26 cellular contexts compared by ENCODE assay signal in genomic region chrX:9144643-9145290, GRCh38.
DNase-seq lines count a peak whose midpoint lies in the region; ATAC-seq, FAIRE-seq and TF ChIP-seq lines count a peak whose summit lies in the region.
"Had no signal": no experiment of that assay in that cellular context is flagged by ENCODE, and none has a peak within 500 bp of the region (broad histone marks: within the 10 kb centered on the region; RNA-seq: fewer than 3 reads in every experiment).

No MANE protein-coding gene starts in this region.

- H3K27me3 Mint-ChIP-seq in CD14-positive monocyte (ENCODE audit: low read depth in 3 of 3) = peaks cover 17 to 50% (median 21%) of the 10 kb centered on the region in 3 donors
- H3K27me3 Mint-ChIP-seq in astrocyte (ENCODE audit: low read depth, unreplicated experiment) = no peaks in the 10 kb centered on the region
- H3K27me3 Mint-ChIP-seq in nephron progenitor cell (ENCODE audit: low read depth, poor library complexity) = no peaks in the 10 kb centered on the region

- H3K4me2 ChIP-seq in astrocyte (ENCODE audit: low read length) (no peak overlapping the region), PC-3 (ENCODE audit: low read length) (no peak overlapping the region)
- H3K4me2 ChIP-seq: neural progenitor cell, smooth muscle cell had no signal

- peak; percentile 13 for FAIRE-seq in astrocyte (lab: Jason Lieb, UNC)

- H3K27ac ChIP-seq in astrocyte (ENCODE audit: low read depth, low read length) = no peak overlapping the region
- H3K27ac ChIP-seq in PC-3 (ENCODE audit: low read length) = no peak overlapping the region
- H3K27ac ChIP-seq: ascending aorta, esophagus squamous epithelium, neural progenitor cell, tibial artery had no signal

- no peak overlapping the region for H2AFZ ChIP-seq in astrocyte (ENCODE audit: low read depth, low read length)
- no peak overlapping the region for H2AFZ ChIP-seq in PC-3 (ENCODE audit: low read length)
- H2AFZ ChIP-seq: neural progenitor cell had no signal

- H3K9me2 ChIP-seq in PC-3 (replicated peaks; ENCODE audit: low read length) = no peaks in the 10 kb centered on the region

- H3K4me1 Mint-ChIP-seq in CD14-positive monocyte (peaks cover 20% of the 10 kb centered on the region), astrocyte (ENCODE audit: low read depth, unreplicated experiment) (peaks cover 21% of the 10 kb centered on the region), nephron progenitor cell (peaks cover 58% of the 10 kb centered on the region)
- no peaks in the 10 kb centered on the region for H3K4me1 Mint-ChIP-seq in stimulated activated effector memory CD8-positive, alpha-beta T cell treated with anti-CD3 and anti-CD28 coated beads, Interleukin-12 subunit alpha, Interleukin-12 subunit beta, amount 100 ng/mL, for 72 hours

- no peak for TF ChIP-seq CTCF in CD14-positive monocyte (IDR thresholded peaks at IDR 0.05)
- TF ChIP-seq CTCF in astrocyte (IDR thresholded peaks at IDR 0.05; ENCODE audit: insufficient read depth, low read depth, low read length) = no peak
- TF ChIP-seq CTCF in nephron progenitor cell (IDR thresholded peaks at IDR 0.05) = no peak
- TF ChIP-seq CTCF in PC-3 (conservative IDR thresholded peaks at IDR 0.05; ENCODE audit: low read depth, low read length) = no peak

- H3K4me3 Mint-ChIP-seq in CD14-positive monocyte = peak overlapping the region in 1 of 2 donors; percentile 72
- no peak overlapping the region for H3K4me3 Mint-ChIP-seq in astrocyte (ENCODE audit: unreplicated experiment)
- H3K4me3 Mint-ChIP-seq in nephron progenitor cell = no peak overlapping the region
- H3K4me3 Mint-ChIP-seq in stimulated activated effector memory CD8-positive, alpha-beta T cell treated with anti-CD3 and anti-CD28 coated beads, Interleukin-12 subunit alpha, Interleukin-12 subunit beta, amount 100 ng/mL, for 72 hours = no peak overlapping the region
- H3K4me3 Mint-ChIP-seq: activated T-cell treated with anti-CD3 and anti-CD28 coated beads, Interleukin-2, amount 50 U/mL, for 24 hours; neural progenitor cell had no signal

- H4K20me1 ChIP-seq in astrocyte (ENCODE audit: insufficient read depth, low read length) = no peaks in the 10 kb centered on the region
- H4K20me1 ChIP-seq in PC-3 (ENCODE audit: low read length) = no peaks in the 10 kb centered on the region

- no TSS peak for BruUV-seq in PC-3 (replicated peaks; lab: Mats Ljungman, UMichigan)

- DNase-seq in CD14-positive monocyte (ENCODE audit: low spot score) (no peak), KBM-7 (peak; percentile 15), astrocyte (ENCODE audit: low read depth) (no peak), nephron progenitor cell (no peak), HEK293T (ENCODE audit: extremely low spot score) (no peak), PC-3 (no peak)
- DNase-seq in stimulated activated effector memory CD8-positive, alpha-beta T cell treated with anti-CD3 and anti-CD28 coated beads, Interleukin-12 subunit alpha, Interleukin-12 subunit beta, amount 100 ng/mL, for 72 hours (ENCODE audit: low spot score in 2 of 2) = no peak
- DNase-seq: activated naive CD4-positive, alpha-beta T cell treated with anti-CD3 and anti-CD28 coated beads, Interleukin-2, amount 50 U/mL, for 16 hours; activated T-cell treated with anti-CD3 and anti-CD28 coated beads, Interleukin-2, amount 50 U/mL, for 24 hours; Caco-2; effector memory CD4-positive, alpha-beta T cell; esophagus squamous epithelium; head of caudate nucleus; left ventricle myocardium superior; MM.1S; mucosa of descending colon; NCI-H1694 treated with DMSO at 0.1 percent for 48 hours; NCI-H226; RPMI8226; stimulated activated CD4-positive, alpha-beta T cell treated with anti-CD3 and anti-CD28 coated beads, Interleukin-2, amount 100 ng/mL, for 48 hours; stimulated activated naive CD8-positive, alpha-beta T cell treated with anti-CD3 and anti-CD28 coated beads, Interleukin-15, Interleukin-2, amounts not matched to agents 100 U/mL and 50 U/mL, for 24 hours; T-helper 9 cell; tibial artery had no signal

- H3K36me3 ChIP-seq in astrocyte (ENCODE audit: insufficient read depth, low read length) (no peaks in the 10 kb centered on the region), PC-3 (ENCODE audit: low read depth, low read length) (no peaks in the 10 kb centered on the region)
- H3K36me3 ChIP-seq: ascending aorta, esophagus squamous epithelium, neural progenitor cell, tibial artery had no signal

- no peak for ATAC-seq in PC-3
- ATAC-seq in stimulated activated effector memory CD8-positive, alpha-beta T cell treated with anti-CD3 and anti-CD28 coated beads, Interleukin-12 subunit alpha, Interleukin-12 subunit beta, amount 100 ng/mL, for 72 hours = no peak
- ATAC-seq: left ventricle myocardium superior; mucosa of descending colon; stimulated activated naive CD8-positive, alpha-beta T cell treated with anti-CD3 and anti-CD28 coated beads, Interleukin-15, Interleukin-2, amounts not matched to agents 100 U/mL and 50 U/mL, for 24 hours had no signal

- H3K9ac ChIP-seq in astrocyte (ENCODE audit: low read length) (no peak overlapping the region), PC-3 (ENCODE audit: low read length) (no peak overlapping the region)
- H3K9ac ChIP-seq: neural progenitor cell had no signal

- POLR2A ChIA-PET in HEK293T (lab: Yijun Ruan, JAX) = no interaction called here
- POLR2A ChIA-PET in PC-3 (lab: Charles Lee; ENCODE audit: unreplicated experiment) = no interaction called here

- no peaks in the 10 kb centered on the region for H3K9me3 ChIP-seq in astrocyte (ENCODE audit: insufficient read depth, low read depth, low read length)
- no peaks in the 10 kb centered on the region for H3K9me3 ChIP-seq in PC-3 (ENCODE audit: low read length)
- H3K9me3 ChIP-seq: ascending aorta, Caco-2, esophagus squamous epithelium, mucosa of descending colon, tibial artery had no signal

- H3K4me1 ChIP-seq in astrocyte (ENCODE audit: insufficient read depth, low read length) (peaks cover 13% of the 10 kb centered on the region), PC-3 (ENCODE audit: insufficient read depth, low read length) (peaks cover 18% of the 10 kb centered on the region)
- H3K4me1 ChIP-seq: ascending aorta, Caco-2, esophagus squamous epithelium had no signal

- intact Hi-C loops in CD14-positive monocyte (cut with micrococcal nuclease) (no loop called here), PC-3 (cut with micrococcal nuclease) (no loop called here)

- peaks cover 6% of the 10 kb centered on the region for H3F3A ChIP-seq in PC-3 (ENCODE audit: low read length, unreplicated experiment)

- CTCF ChIA-PET in HEK293T (lab: Yijun Ruan, JAX) = no interaction called here
- CTCF ChIA-PET in PC-3 (lab: Charles Lee) = no interaction called here

- H3K27ac Mint-ChIP-seq in CD14-positive monocyte (peak overlapping the region in 6 of 7 donors; percentile 0 to 82 (median 42)), astrocyte (ENCODE audit: unreplicated experiment) (no peak overlapping the region), nephron progenitor cell (peak overlapping the region; percentile 20)
- H3K27ac Mint-ChIP-seq in stimulated activated effector memory CD8-positive, alpha-beta T cell treated with anti-CD3 and anti-CD28 coated beads, Interleukin-12 subunit alpha, Interleukin-12 subunit beta, amount 100 ng/mL, for 72 hours = no peak overlapping the region
- H3K27ac Mint-ChIP-seq: activated T-cell treated with anti-CD3 and anti-CD28 coated beads, Interleukin-2, amount 50 U/mL, for 24 hours; neural progenitor cell had no signal

- H3K79me2 ChIP-seq in astrocyte (ENCODE audit: insufficient read depth, low read length) (no peaks in the 10 kb centered on the region), PC-3 (ENCODE audit: low read length) (no peaks in the 10 kb centered on the region)

- H3K9me3 Mint-ChIP-seq in CD14-positive monocyte (peaks cover 0 to 5% (median 0%) of the 10 kb centered on the region in 7 donors), astrocyte (ENCODE audit: unreplicated experiment) (no peaks in the 10 kb centered on the region), nephron progenitor cell (peaks cover 33% of the 10 kb centered on the region)
- no peaks in the 10 kb centered on the region for H3K9me3 Mint-ChIP-seq in stimulated activated effector memory CD8-positive, alpha-beta T cell treated with anti-CD3 and anti-CD28 coated beads, Interleukin-12 subunit alpha, Interleukin-12 subunit beta, amount 100 ng/mL, for 72 hours
- H3K9me3 Mint-ChIP-seq: activated T-cell treated with anti-CD3 and anti-CD28 coated beads, Interleukin-2, amount 50 U/mL, for 24 hours had no signal

- in situ Hi-C loops in KBM-7 (cut with MboI; ENCODE audit: low pct_unique_long_range_greater_than_20kb, low sequenced_read_pairs) = no loop called here

- H3K27me3 ChIP-seq in astrocyte (ENCODE audit: insufficient read depth, low read length) (no peaks in the 10 kb centered on the region), PC-3 (ENCODE audit: low read length) (no peaks in the 10 kb centered on the region)
- H3K27me3 ChIP-seq: ascending aorta, esophagus squamous epithelium, neural progenitor cell, tibial artery had no signal

- H3K4me3 ChIP-seq in astrocyte (ENCODE audit: insufficient read depth, low read depth, low read length) (no peak overlapping the region), PC-3 (ENCODE audit: low read length) (no peak overlapping the region)
- H3K4me3 ChIP-seq: ascending aorta, esophagus squamous epithelium, mucosa of descending colon, neural progenitor cell, smooth muscle cell, tibial artery had no signal

- no peaks in the 10 kb centered on the region for H3K36me3 Mint-ChIP-seq in CD14-positive monocyte
- no peaks in the 10 kb centered on the region for H3K36me3 Mint-ChIP-seq in astrocyte (ENCODE audit: low read depth, unreplicated experiment)
- no peaks in the 10 kb centered on the region for H3K36me3 Mint-ChIP-seq in nephron progenitor cell (ENCODE audit: low read depth)
- no peaks in the 10 kb centered on the region for H3K36me3 Mint-ChIP-seq in stimulated activated effector memory CD8-positive, alpha-beta T cell treated with anti-CD3 and anti-CD28 coated beads, Interleukin-12 subunit alpha, Interleukin-12 subunit beta, amount 100 ng/mL, for 72 hours
- H3K36me3 Mint-ChIP-seq: neural progenitor cell had no signal

TF ChIP-seq in HEK293T, 16 proteins besides CTCF, POLR2A, EP300 and RAD21:
- TF ChIP-seq PKNOX1 (IDR thresholded peaks at IDR 0.05) (no peak), ARNT (IDR thresholded peaks at IDR 0.05) (no peak), SUZ12 (IDR thresholded peaks at IDR 0.05) (no peak), FOXK2 (IDR thresholded peaks at IDR 0.05) (no peak), ZNF384 (IDR thresholded peaks at IDR 0.05) (no peak), FOXA1 (IDR thresholded peaks at IDR 0.05) (no peak), TARDBP (IDR thresholded peaks at IDR 0.05) (no peak)

Comparison
In these comparisons a context has a peak if more than half of its experiments do, and no peak if none do; other contexts are left out.
1. H3K27ac Mint-ChIP-seq: peak in CD14-positive monocyte (6 of 7) and nephron progenitor cell (single experiment); none in astrocyte (single experiment) and stimulated activated effector memory CD8-positive, alpha-beta T cell treated with anti-CD3 and anti-CD28 coated beads, Interleukin-12 subunit alpha, Interleukin-12 subunit beta, amount 100 ng/mL, for 72 hours (single experiment).